23 cellular contexts compared by ENCODE assay signal in genomic region chr6:7262746-7263335, GRCh38. TPM values are rescaled to one million over a fixed set of nuclear protein-coding genes. Genes with fewer than 3 reads are reported as not detected.
DNase-seq lines count a peak whose midpoint lies in the region; ATAC-seq, FAIRE-seq and TF ChIP-seq lines count a peak whose summit lies in the region.
"Had no signal": no experiment of that assay in that cellular context is flagged by ENCODE, and none has a peak within 500 bp of the region (broad histone marks: within the 10 kb centered on the region; RNA-seq: fewer than 3 reads in every experiment).

No MANE protein-coding gene starts in this region.

- no peaks in the 10 kb centered on the region for H3K36me3 Mint-ChIP-seq in activated T-cell treated with anti-CD3 and anti-CD28 coated beads, Interleukin-2, amount 50 U/mL, for 24 hours (ENCODE audit: low read depth)
- no peaks in the 10 kb centered on the region for H3K36me3 Mint-ChIP-seq in progenitor cell of endocrine pancreas (ENCODE audit: insufficient read depth)

- no peak overlapping the region for H3K9ac ChIP-seq in kidney (ENCODE audit: low read length in 2 of 2)

- H3K4me1 ChIP-seq in kidney (ENCODE audit: control insufficient read depth in 1 of 2, insufficient read depth in 1 of 2, low read depth in 1 of 2, low read length in 2 of 2): peaks cover 14 to 19% of the 10 kb centered on the region in 2 donors

- no peak overlapping the region for H3K27ac Mint-ChIP-seq in activated T-cell treated with anti-CD3 and anti-CD28 coated beads, Interleukin-2, amount 50 U/mL, for 24 hours
- H3K27ac Mint-ChIP-seq in progenitor cell of endocrine pancreas: no peak overlapping the region
- H3K27ac Mint-ChIP-seq: activated CD8-positive, alpha-beta T cell treated with anti-CD3 and anti-CD28 coated beads for 36 hours had no signal

- intact Hi-C loops in kidney (cut with DNase I): no loop called here

- no peak for ATAC-seq in GM18867 (IDR thresholded peaks at IDR 0.05; ENCODE audit: unreplicated experiment)
- ATAC-seq: activated CD8-positive, alpha-beta T cell treated with anti-CD3 and anti-CD28 coated beads for 36 hours had no signal

- peaks cover 38% of the 10 kb centered on the region for H3K27me3 Mint-ChIP-seq in activated T-cell treated with anti-CD3 and anti-CD28 coated beads, Interleukin-2, amount 50 U/mL, for 24 hours
- peaks cover 9% of the 10 kb centered on the region for H3K27me3 Mint-ChIP-seq in progenitor cell of endocrine pancreas

- H3K9me3 ChIP-seq in WERI-Rb-1 (ENCODE audit: severe bottlenecking): peaks cover 5% of the 10 kb centered on the region
- no peaks in the 10 kb centered on the region for H3K9me3 ChIP-seq in kidney (ENCODE audit: control insufficient read depth in 1 of 2, low read length in 2 of 2)
- H3K9me3 ChIP-seq: esophagus squamous epithelium, stomach, upper lobe of left lung had no signal

- H3K4me1 Mint-ChIP-seq in activated T-cell treated with anti-CD3 and anti-CD28 coated beads, Interleukin-2, amount 50 U/mL, for 24 hours (ENCODE audit: low read depth): peaks cover 16% of the 10 kb centered on the region
- H3K4me1 Mint-ChIP-seq in progenitor cell of endocrine pancreas (ENCODE audit: low read depth): peaks cover 23% of the 10 kb centered on the region

- DNase-seq in activated T-cell treated with anti-CD3 and anti-CD28 coated beads, Interleukin-2, amount 50 U/mL, for 24 hours: peak; percentile 17
- no peak for DNase-seq in activated T-cell treated with anti-CD3 and anti-CD28 coated beads for 4 hours
- DNase-seq in WERI-Rb-1: peak; percentile 26
- DNase-seq in kidney: peak; percentile 27
- DNase-seq in progenitor cell of endocrine pancreas (ENCODE audit: low spot score, unreplicated experiment): no peak
- no peak for DNase-seq in activated CD4-positive, alpha-beta T cell treated with anti-CD3 and anti-CD28 coated beads, Interleukin-2, amount 50 U/mL, for 4 hours
- DNase-seq in EL: no peak
- DNase-seq: activated CD8-positive, alpha-beta T cell treated with anti-CD3 and anti-CD28 coated beads for 36 hours; amniotic stem cell; caudate nucleus; effector CD8-positive, alpha-beta T cell; esophagus squamous epithelium; GDM1; NCI-H1048; NCI-H2107; stimulated activated CD4-positive, alpha-beta T cell treated with anti-CD3 and anti-CD28 coated beads, Interleukin-2, amount 100 ng/mL, for 48 hours; T-helper 1 cell had no signal

- TF ChIP-seq CTCF in WERI-Rb-1 (IDR thresholded peaks at IDR 0.05; ENCODE audit: low read depth, low read length): no peak
- TF ChIP-seq CTCF in kidney (IDR thresholded peaks at IDR 0.05; ENCODE audit: borderline replicate concordance, extremely low read depth, insufficient read depth): no peak
- TF ChIP-seq CTCF in progenitor cell of endocrine pancreas (IDR thresholded peaks at IDR 0.05; ENCODE audit: unreplicated experiment): no peak

- FAIRE-seq in kidney (lab: Jason Lieb, UNC): no peak
- FAIRE-seq: A204.1, GM19239 had no signal

- H3K9me3 Mint-ChIP-seq in activated T-cell treated with anti-CD3 and anti-CD28 coated beads, Interleukin-2, amount 50 U/mL, for 24 hours: peaks cover 3% of the 10 kb centered on the region
- no peaks in the 10 kb centered on the region for H3K9me3 Mint-ChIP-seq in progenitor cell of endocrine pancreas (ENCODE audit: low read depth)

- H3K36me3 ChIP-seq in WERI-Rb-1 (no peaks in the 10 kb centered on the region), kidney (ENCODE audit: control insufficient read depth in 1 of 2, insufficient read depth in 2 of 2, low read length in 2 of 2) (no peaks in the 10 kb centered on the region)
- H3K36me3 ChIP-seq: esophagus squamous epithelium, stomach, upper lobe of left lung had no signal

- peak overlapping the region; percentile 87 for H3K27ac ChIP-seq in WERI-Rb-1
- H3K27ac ChIP-seq in kidney (ENCODE audit: low read depth in 2 of 2, low read length in 2 of 2): no peak overlapping the region
- H3K27ac ChIP-seq: stomach, upper lobe of left lung had no signal

- H3K4me3 ChIP-seq in WERI-Rb-1 (ENCODE audit: low read depth, low read length) (no peak overlapping the region), kidney (ENCODE audit: low read length in 2 of 2) (no peak overlapping the region)
- H3K4me3 ChIP-seq: esophagus squamous epithelium, skin epidermis, stomach, upper lobe of left lung had no signal

- H3K27me3 ChIP-seq in WERI-Rb-1 (ENCODE audit: insufficient read depth, low read depth, severe bottlenecking): no peaks in the 10 kb centered on the region
- H3K27me3 ChIP-seq: esophagus squamous epithelium, stomach, upper lobe of left lung had no signal

- no peak overlapping the region for H3K4me3 Mint-ChIP-seq in activated T-cell treated with anti-CD3 and anti-CD28 coated beads, Interleukin-2, amount 50 U/mL, for 24 hours
- H3K4me3 Mint-ChIP-seq in progenitor cell of endocrine pancreas (ENCODE audit: low read depth): peak overlapping the region; percentile 85

RNA-seq across cellular contexts. Expression of gene SSR1, which starts 50.2 kb away (rescaled TPM):
- total RNA-seq in kidney: 163 TPM
- polyA plus RNA-seq in kidney (ENCODE audit: insufficient read depth, low read depth, low replicate concordance): 40.4 TPM
- 112 and 113 TPM in 2 replicates for total RNA-seq in progenitor cell of endocrine pancreas

Comparison
In these comparisons a context has a peak if more than half of its experiments do, and no peak if none do; other contexts are left out.
1. DNase-seq: peak in activated T-cell treated with anti-CD3 and anti-CD28 coated beads, Interleukin-2, amount 50 U/mL, for 24 hours (single experiment), WERI-Rb-1 (single experiment) and kidney (single experiment); none in activated T-cell treated with anti-CD3 and anti-CD28 coated beads for 4 hours (single experiment), progenitor cell of endocrine pancreas (single experiment), activated CD4-positive, alpha-beta T cell treated with anti-CD3 and anti-CD28 coated beads, Interleukin-2, amount 50 U/mL, for 4 hours (0 of 2) and EL (single experiment).